In genomic region chr12:52063986-52064649, GRCh38 we compare ENCODE assay signal across 13 cellular contexts. TPM values are rescaled to one million over a fixed set of nuclear protein-coding genes. Genes with fewer than 3 reads are reported as not detected.
A peak's percentile ranks its signal among the peaks of the same experiment; 100 is the strongest.
DNase-seq lines count a peak whose midpoint lies in the region; ATAC-seq, FAIRE-seq and TF ChIP-seq lines count a peak whose summit lies in the region.
"Had no signal": no experiment of that assay in that cellular context is flagged by ENCODE, and none has a peak within 500 bp of the region (broad histone marks: within the 10 kb centered on the region; RNA-seq: fewer than 3 reads in every experiment).

No MANE protein-coding gene starts in this region.

- 0 out of 2 replicates have a peak overlapping the region, but pooled peaks have one; percentile 24 for H2AK5ac ChIP-seq in H1 (ENCODE audit: low read depth, low read length)

- no peak overlapping the region for H3K18ac ChIP-seq in H1 (ENCODE audit: extremely low read depth, low read length)

- POLR2A ChIA-PET in H1 (lab: Charles Lee; ENCODE audit: partially characterized antibody) = interaction anchor here (0.6 to 2.3 kb wide), 4 partner anchors 13 to 33 kb away, joined by 3 to 14 read pairs (median 10); partner anchors contain the start of genes NR4A1 and SMIM41

- no peak overlapping the region for H4K5ac ChIP-seq in H1 (ENCODE audit: insufficient read length, low read depth, low read length)

- H2BK12ac ChIP-seq in H1 (ENCODE audit: low read depth, low read length) = 0 out of 2 replicates have a peak overlapping the region, but pooled peaks have one; percentile 27

- H4K8ac ChIP-seq in H1 (ENCODE audit: extremely low read depth, insufficient read depth, low read length) = peak overlapping the region; percentile 78; the same call in 1 of the 2 replicates

- no peaks in the 10 kb centered on the region for H3K9me3 Mint-ChIP-seq in activated naive CD4-positive, alpha-beta T cell treated with anti-CD3 and anti-CD28 coated beads for 36 hours
- H3K9me3 Mint-ChIP-seq in stimulated activated naive B cell treated with anti-CD40 and anti-IgM and Interleukin-4, amounts not matched to agents 10 μg/mL and 1 μg/mL and 100 μg/mL, for 72 hours = no peaks in the 10 kb centered on the region
- H3K9me3 Mint-ChIP-seq: activated T-cell treated with anti-CD3 and anti-CD28 coated beads, Interleukin-2, amount 50 U/mL, for 4 hours had no signal

- no peak for DNase-seq in activated naive CD4-positive, alpha-beta T cell treated with anti-CD3 and anti-CD28 coated beads for 36 hours
- no peak for DNase-seq in activated naive CD4-positive, alpha-beta T cell treated with Interleukin-2 at 50 U/mL for 16 hours
- DNase-seq in H1 (ENCODE audit: low read depth in 1 of 2, low spot score in 2 of 2) = no peak
- DNase-seq in myocyte (ENCODE audit: low read depth) = peak; percentile 96
- DNase-seq in vagina (ENCODE audit: extremely low spot score in 2 of 2) = no peak
- DNase-seq in germinal center (ENCODE audit: low spot score) = no peak
- no peak for DNase-seq in stimulated activated naive B cell treated with anti-CD40 and anti-IgM and Interleukin-4, amounts not matched to agents 10 μg/mL and 1 μg/mL and 100 μg/mL, for 72 hours
- DNase-seq: activated T-cell treated with anti-CD3 and anti-CD28 coated beads, Interleukin-2, amount 50 U/mL, for 4 hours; mesendoderm; stimulated activated CD4-positive, alpha-beta T cell treated with anti-CD3 and anti-CD28 coated beads, Interleukin-1b, Interleukin-23, amount 100 ng/mL, for 48 hours; upper lobe of right lung had no signal

- TF ChIP-seq POLR2A in H1 (IDR thresholded peaks at IDR 0.05; ENCODE audit: control extremely low read depth in 1 of 2, low read depth in 2 of 2, low read length in 2 of 2) (no peak), vagina (IDR thresholded peaks at IDR 0.05) (no peak)

- TF ChIP-seq RAD21 in H1 (IDR thresholded peaks at IDR 0.05 in 1 of 2, conservative IDR thresholded peaks at IDR 0.05 in 1 of 2; ENCODE audit: low read depth in 2 of 2, low read length in 2 of 2) = no peak

- no peak overlapping the region for H3K4me2 ChIP-seq in H1 (ENCODE audit: insufficient read depth in 1 of 2, low read depth in 2 of 2, low read length in 2 of 2)

- H3K27ac ChIP-seq in H1 (ENCODE audit: low read depth, low read length) (no peak overlapping the region), vagina (peak overlapping the region; percentile 49)
- H3K27ac ChIP-seq: upper lobe of right lung had no signal

- H3K36me3 ChIP-seq in H1 (ENCODE audit: control insufficient read depth in 2 of 4, insufficient read depth in 4 of 4, low read length in 3 of 4) (0 out of 8 replicates have a peak, but pooled peaks cover 0 to under 1% (median 0%) of the 10 kb centered on the region in 4 experiments), vagina (no peaks in the 10 kb centered on the region)

- 81% methylated on average over 12 of the region's 12 CpGs; no CpG with 5 or more reads in 1 of the 2 experiments for WGBS in H1 (ENCODE audit: extremely low coverage in 1 of 2, insufficient coverage in 1 of 2, insufficient read length in 1 of 2, insufficient replicate concordance in 2 of 2, low coverage in 1 of 2, low lambda C conversion rate in 2 of 2, missing lambda C conversion rate in 1 of 2), 2 experiments

- TF ChIP-seq CTCF in H1 (IDR thresholded peaks at IDR 0.05; ENCODE audit: control extremely low read depth in 1 of 3, insufficient read depth in 1 of 3, low read depth in 1 of 3, low read length in 3 of 3) (no peak), vagina (IDR thresholded peaks at IDR 0.05) (no peak)

- H2AFZ ChIP-seq in H1 (ENCODE audit: low read length) = no peak overlapping the region

- H3K79me2 ChIP-seq in H1 (ENCODE audit: control insufficient read depth in 1 of 2, insufficient read depth in 2 of 2, low read length in 2 of 2) = no peaks in the 10 kb centered on the region

- no peaks in the 10 kb centered on the region for H3K79me1 ChIP-seq in H1 (ENCODE audit: low read depth, low read length)

- H3K14ac ChIP-seq in H1 (ENCODE audit: insufficient read length) = no peak overlapping the region

- no peak overlapping the region for H3K4me3 ChIP-seq in H1 (ENCODE audit: extremely low read depth in 1 of 4, insufficient read depth in 2 of 4, low read depth in 3 of 4, low read length in 4 of 4)
- no peak overlapping the region for H3K4me3 ChIP-seq in vagina
- H3K4me3 ChIP-seq: upper lobe of right lung had no signal

- H3K27ac Mint-ChIP-seq in activated naive CD4-positive, alpha-beta T cell treated with anti-CD3 and anti-CD28 coated beads for 36 hours = peak overlapping the region; percentile 18
- no peak overlapping the region for H3K27ac Mint-ChIP-seq in stimulated activated naive B cell treated with anti-CD40 and anti-IgM and Interleukin-4, amounts not matched to agents 10 μg/mL and 1 μg/mL and 100 μg/mL, for 72 hours

- intact Hi-C loops in activated naive CD4-positive, alpha-beta T cell treated with anti-CD3 and anti-CD28 coated beads for 36 hours (cut with micrococcal nuclease) = no loop called here
- intact Hi-C loops in vagina (cut with DNase I) = no loop called here

- H3K4me1 Mint-ChIP-seq in activated naive CD4-positive, alpha-beta T cell treated with anti-CD3 and anti-CD28 coated beads for 36 hours (ENCODE audit: low read depth) = peaks cover 3% of the 10 kb centered on the region
- H3K4me1 Mint-ChIP-seq in stimulated activated naive B cell treated with anti-CD40 and anti-IgM and Interleukin-4, amounts not matched to agents 10 μg/mL and 1 μg/mL and 100 μg/mL, for 72 hours = peaks cover 3 to 8% of the 10 kb centered on the region in 2 donors

- ATAC-seq in HG02970 (IDR thresholded peaks at IDR 0.05; ENCODE audit: low FRiP score, unreplicated experiment) = no peak
- no peak for ATAC-seq in stimulated activated naive B cell treated with anti-CD40 and anti-IgM and Interleukin-4, amounts not matched to agents 10 μg/mL and 1 μg/mL and 100 μg/mL, for 72 hours (replicated peaks)
- ATAC-seq: activated T-cell treated with anti-CD3 and anti-CD28 coated beads, Interleukin-2, amount 50 U/mL, for 4 hours; upper lobe of right lung had no signal

- H3K23ac ChIP-seq in H1 (ENCODE audit: insufficient read length) = no peak overlapping the region

- CTCF ChIA-PET in activated naive CD4-positive, alpha-beta T cell treated with anti-CD3 and anti-CD28 coated beads for 36 hours (lab: Charles Lee) = interaction anchor here (5.6 to 12.3 kb wide), 2 partner anchors 37 to 39 kb away, joined by 44 to 315 read pairs; no protein-coding TSS in a partner anchor
- CTCF ChIA-PET in H1 (lab: Charles Lee; ENCODE audit: partially characterized antibody) = interaction anchor here (0.6 to 34.1 kb wide), 9 partner anchors 9 to 149 kb away, joined by 3 to 1022 read pairs (median 4); partner anchors contain the start of gene SMIM41

- TF ChIP-seq EP300 in H1 (IDR thresholded peaks at IDR 0.05; ENCODE audit: borderline replicate concordance in 1 of 2, low read depth in 2 of 2, low read length in 2 of 2) = no peak

- no peaks in the 10 kb centered on the region for H3K36me3 Mint-ChIP-seq in activated naive CD4-positive, alpha-beta T cell treated with anti-CD3 and anti-CD28 coated beads for 36 hours (ENCODE audit: low read depth)
- H3K36me3 Mint-ChIP-seq in stimulated activated naive B cell treated with anti-CD40 and anti-IgM and Interleukin-4, amounts not matched to agents 10 μg/mL and 1 μg/mL and 100 μg/mL, for 72 hours = peaks cover 4 to 6% of the 10 kb centered on the region in 2 donors

- peaks cover 0 to 2% (median 0%) of the 10 kb centered on the region in 4 experiments; a peak in 2 of 7 replicates for H3K27me3 ChIP-seq in H1 (replicated peaks in 1 of 4; ENCODE audit: control insufficient read depth in 3 of 4, extremely low read depth in 1 of 4, insufficient read depth in 3 of 4, low read length in 3 of 4)
- H3K27me3 ChIP-seq in vagina = no peaks in the 10 kb centered on the region
- H3K27me3 ChIP-seq: upper lobe of right lung had no signal

- H3K56ac ChIP-seq in H1 (replicated peaks; ENCODE audit: insufficient read length, low read depth, low read length) = no peak overlapping the region

- H4K20me1 ChIP-seq in H1 (replicated peaks in 1 of 2; ENCODE audit: control insufficient read depth in 1 of 2, insufficient read depth in 2 of 2, low read length in 2 of 2) = no peaks in the 10 kb centered on the region

- no peaks in the 10 kb centered on the region for H3K27me3 Mint-ChIP-seq in activated naive CD4-positive, alpha-beta T cell treated with anti-CD3 and anti-CD28 coated beads for 36 hours (ENCODE audit: low read depth)
- H3K27me3 Mint-ChIP-seq in stimulated activated naive B cell treated with anti-CD40 and anti-IgM and Interleukin-4, amounts not matched to agents 10 μg/mL and 1 μg/mL and 100 μg/mL, for 72 hours = peaks cover 0 to 11% of the 10 kb centered on the region in 2 donors

- H3K9me3 ChIP-seq in H1 (ENCODE audit: insufficient read depth in 2 of 2, low read depth in 1 of 2, low read length in 1 of 2) (no peaks in the 10 kb centered on the region; a peak in 1 of 4 replicates), vagina (no peaks in the 10 kb centered on the region)
- H3K9me3 ChIP-seq: upper lobe of right lung had no signal

- H3K4ac ChIP-seq in H1 (replicated peaks; ENCODE audit: insufficient read length, low read depth, low read length) = no peak overlapping the region

- H2BK120ac ChIP-seq in H1 (replicated peaks; ENCODE audit: low read depth, low read length) = no peak overlapping the region

- no peak overlapping the region for H2BK15ac ChIP-seq in H1 (ENCODE audit: low read length)

- H2BK20ac ChIP-seq in H1 (ENCODE audit: low read length) = no peak overlapping the region

- H3K9ac ChIP-seq in H1 (replicated peaks in 1 of 4; ENCODE audit: extremely low read depth in 1 of 4, low read depth in 3 of 4, low read length in 3 of 4) = no peak overlapping the region

- H3K4me1 ChIP-seq in H1 (replicated peaks in 1 of 4; ENCODE audit: control insufficient read depth in 3 of 4, insufficient read depth in 4 of 4, low read length in 3 of 4) = peaks cover 0 to 2% (median 0%) of the 10 kb centered on the region in 4 experiments; a peak in 3 of 7 replicates
- peaks cover 3% of the 10 kb centered on the region for H3K4me1 ChIP-seq in vagina

- peaks cover 2% of the 10 kb centered on the region for H3K23me2 ChIP-seq in H1 (ENCODE audit: low read depth, low read length)

- FAIRE-seq in H1 (lab: Jason Lieb, UNC) = no peak
- FAIRE-seq: A204.1 had no signal

- H2BK5ac ChIP-seq in H1 (ENCODE audit: low read depth, low read length) = no peak overlapping the region

- H4K91ac ChIP-seq in H1 (replicated peaks; ENCODE audit: insufficient read length, low read length) = no peak overlapping the region

- no peak overlapping the region for H3K4me3 Mint-ChIP-seq in activated naive CD4-positive, alpha-beta T cell treated with anti-CD3 and anti-CD28 coated beads for 36 hours
- no peak overlapping the region for H3K4me3 Mint-ChIP-seq in stimulated activated naive B cell treated with anti-CD40 and anti-IgM and Interleukin-4, amounts not matched to agents 10 μg/mL and 1 μg/mL and 100 μg/mL, for 72 hours
- H3K4me3 Mint-ChIP-seq: activated T-cell treated with anti-CD3 and anti-CD28 coated beads, Interleukin-2, amount 50 U/mL, for 4 hours had no signal

RNA-seq across cellular contexts. Expression of gene ATG101, which starts 5.7 kb away (rescaled TPM):
- total RNA-seq in activated naive CD4-positive, alpha-beta T cell treated with anti-CD3 and anti-CD28 coated beads for 36 hours = 10 to 100 TPM; 21.8 to 22.0 TPM
- 48.9 and 49.8 TPM in 2 replicates for total RNA-seq in H1 (2021; fragmentation: NEBNext Ultra II Directional; extraction: Animal tissue kit (Norgen Biotek cat#: 25700))
- 55.9 and 64.9 TPM in 2 replicates for polyA plus RNA-seq in H1 (2011; rRNA removed)
- polyA plus RNA-seq in H1 (2011; cell fraction: cytosol; rRNA removed) = 105 TPM
- polyA plus RNA-seq in H1 (2011; cell fraction: nucleus; rRNA removed) = 55.5 TPM
- polyA plus RNA-seq in H1 (2012, experiment 1 of 2) = 46.4 to 65.2 TPM (median 63.9 TPM) in 4 replicates
- polyA plus RNA-seq in H1 (2012, experiment 2 of 2) = 60.3 TPM
- 25.2 TPM for polyA plus RNA-seq in H1 (2013, experiment 1 of 2)
- 27.1 TPM for polyA plus RNA-seq in H1 (2013, experiment 2 of 2)
- 44.4 and 61.4 TPM in 2 replicates for polyA minus RNA-seq in H1 (2011; rRNA and poly(A)+ RNA removed)
- polyA minus RNA-seq in H1 (2011; cell fraction: cytosol; rRNA and poly(A)+ RNA removed) = 20.8 TPM
- 15.7 TPM for polyA minus RNA-seq in H1 (2011; cell fraction: nucleus; rRNA and poly(A)+ RNA removed)
- total RNA-seq in myocyte = 93.8 and 105 TPM in 2 replicates
- polyA plus RNA-seq in myocyte (2012) = 152 TPM
- total RNA-seq in vagina = 27.7 TPM

RNA-seq across cellular contexts. Expression of gene NR4A1, which starts 12.9 kb away (rescaled TPM):
- 10 to 100 TPM; 64.2 to 64.8 TPM for total RNA-seq in activated naive CD4-positive, alpha-beta T cell treated with anti-CD3 and anti-CD28 coated beads for 36 hours
- total RNA-seq in H1 (2021; fragmentation: NEBNext Ultra II Directional; extraction: Animal tissue kit (Norgen Biotek cat#: 25700)) = 18.7 and 19.3 TPM in 2 replicates
- 23.3 and 36.0 TPM in 2 replicates for polyA plus RNA-seq in H1 (2011; rRNA removed)
- polyA plus RNA-seq in H1 (2011; cell fraction: cytosol; rRNA removed) = 17.3 TPM
- polyA plus RNA-seq in H1 (2011; cell fraction: nucleus; rRNA removed) = 42.1 TPM
- polyA plus RNA-seq in H1 (2012, experiment 1 of 2) = 13.7 to 17.2 TPM (median 14.8 TPM) in 4 replicates
- 12.5 TPM for polyA plus RNA-seq in H1 (2012, experiment 2 of 2)
- polyA plus RNA-seq in H1 (2013, experiment 1 of 2) = 19.7 TPM
- polyA plus RNA-seq in H1 (2013, experiment 2 of 2) = 19.0 TPM
- 5.1 and 8.0 TPM in 2 replicates for polyA minus RNA-seq in H1 (2011; rRNA and poly(A)+ RNA removed)
- polyA minus RNA-seq in H1 (2011; cell fraction: cytosol; rRNA and poly(A)+ RNA removed) = 14.5 TPM
- polyA minus RNA-seq in H1 (2011; cell fraction: nucleus; rRNA and poly(A)+ RNA removed) = 11.1 TPM
- 3.4 and 5.5 TPM in 2 replicates for total RNA-seq in myocyte
- polyA plus RNA-seq in myocyte (2012) = 2.7 TPM
- 465 TPM for total RNA-seq in vagina

RNA-seq across cellular contexts. Expression of gene SMIM41, which starts 15.4 kb away (rescaled TPM):
- total RNA-seq in activated naive CD4-positive, alpha-beta T cell treated with anti-CD3 and anti-CD28 coated beads for 36 hours = not detected
- 0.28 and 0.31 TPM in 2 replicates for total RNA-seq in H1 (2021; fragmentation: NEBNext Ultra II Directional; extraction: Animal tissue kit (Norgen Biotek cat#: 25700))
- polyA plus RNA-seq in H1 (2011; rRNA removed) = 0.91 and 0.98 TPM in 2 replicates
- polyA plus RNA-seq in H1 (2011; cell fraction: cytosol; rRNA removed) = 0.66 TPM
- 0.74 TPM for polyA plus RNA-seq in H1 (2011; cell fraction: nucleus; rRNA removed)
- 0.20 to 0.56 TPM (median 0.46 TPM) in 3 of 4 replicates, not detected in the other for polyA plus RNA-seq in H1 (2012, experiment 1 of 2)
- 0.42 TPM for polyA plus RNA-seq in H1 (2012, experiment 2 of 2)
- polyA plus RNA-seq in H1 (2013, experiment 1 of 2) = 0.08 TPM
- 0.07 TPM for polyA plus RNA-seq in H1 (2013, experiment 2 of 2)
- 0.54 TPM in 1 of 2 replicates, not detected in the other for polyA minus RNA-seq in H1 (2011; rRNA and poly(A)+ RNA removed)
- not detected for polyA minus RNA-seq in H1 (2011; cell fraction: cytosol; rRNA and poly(A)+ RNA removed)
- 0.70 TPM for polyA minus RNA-seq in H1 (2011; cell fraction: nucleus; rRNA and poly(A)+ RNA removed)
- not detected in 2 replicates for total RNA-seq in myocyte
- 0.11 TPM for polyA plus RNA-seq in myocyte (2012)
- total RNA-seq in vagina = 1.5 TPM
- total RNA-seq: activated T-cell treated with anti-CD3 and anti-CD28 coated beads, Interleukin-2, amount 50 U/mL, for 4 hours had no signal

RNA-seq across cellular contexts. Expression of gene TAMALIN, which starts 57.4 kb away (rescaled TPM):
- 10 to 100 TPM; 14.7 to 14.8 TPM for total RNA-seq in activated naive CD4-positive, alpha-beta T cell treated with anti-CD3 and anti-CD28 coated beads for 36 hours
- 4.1 and 4.9 TPM in 2 replicates for total RNA-seq in H1 (2021; fragmentation: NEBNext Ultra II Directional; extraction: Animal tissue kit (Norgen Biotek cat#: 25700))
- 2.6 and 3.2 TPM in 2 replicates for polyA plus RNA-seq in H1 (2011; rRNA removed)
- 3.5 TPM for polyA plus RNA-seq in H1 (2011; cell fraction: cytosol; rRNA removed)
- 4.6 TPM for polyA plus RNA-seq in H1 (2011; cell fraction: nucleus; rRNA removed)
- polyA plus RNA-seq in H1 (2012, experiment 1 of 2) = 3.1 to 5.3 TPM (median 5.1 TPM) in 4 replicates
- polyA plus RNA-seq in H1 (2012, experiment 2 of 2) = 7.8 TPM
- 2.1 TPM for polyA plus RNA-seq in H1 (2013, experiment 1 of 2)
- 2.2 TPM for polyA plus RNA-seq in H1 (2013, experiment 2 of 2)
- polyA minus RNA-seq in H1 (2011; rRNA and poly(A)+ RNA removed) = 2.1 and 5.8 TPM in 2 replicates
- polyA minus RNA-seq in H1 (2011; cell fraction: cytosol; rRNA and poly(A)+ RNA removed) = 4.4 TPM
- 6.3 TPM for polyA minus RNA-seq in H1 (2011; cell fraction: nucleus; rRNA and poly(A)+ RNA removed)
- total RNA-seq in myocyte = 64.9 and 96.8 TPM in 2 replicates
- 247 TPM for polyA plus RNA-seq in myocyte (2012)
- 47.1 TPM for total RNA-seq in vagina
